Comparison of ENCODE assay signal across 1 cellular context in the genomic region with DNA sequence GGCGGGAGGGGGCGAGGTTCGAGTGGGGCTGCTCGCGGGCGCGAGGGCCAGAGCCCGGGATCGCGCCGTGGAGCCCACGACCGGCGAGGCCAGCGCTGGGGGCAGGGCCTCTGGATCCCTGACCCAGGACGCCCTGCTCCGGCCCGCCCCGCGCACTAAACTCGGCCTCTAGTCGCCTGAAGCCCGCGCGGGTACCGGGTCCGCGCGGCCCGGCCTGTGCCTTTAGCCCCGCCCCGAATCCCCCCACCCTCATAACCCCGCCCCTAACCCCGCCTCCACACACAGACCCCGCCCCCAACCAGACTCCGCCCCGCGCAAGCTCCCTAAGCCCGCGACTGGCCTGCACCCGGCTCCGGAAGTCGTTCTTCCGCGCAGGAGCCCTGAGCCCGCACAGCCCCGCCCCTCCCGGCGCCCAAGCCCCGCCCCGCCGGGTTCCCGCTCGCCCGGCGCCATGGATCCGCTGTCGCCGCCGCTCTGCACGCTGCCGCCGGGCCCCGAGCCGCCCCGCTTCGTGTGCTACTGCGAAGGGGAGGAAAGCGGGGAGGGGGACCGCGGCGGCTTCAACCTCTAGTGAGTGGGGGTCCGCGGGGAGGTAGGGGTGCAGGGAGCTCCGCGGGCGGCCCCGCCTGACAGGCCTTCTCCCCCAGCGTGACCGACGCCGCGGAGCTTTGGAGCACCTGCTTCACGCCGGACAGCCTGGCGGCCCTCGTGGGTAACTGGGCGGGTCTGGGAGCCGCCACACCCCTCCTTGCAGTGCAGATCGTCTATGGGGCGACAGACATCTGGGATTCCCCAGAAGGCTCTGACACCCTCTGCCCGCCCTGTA.
TF ChIP-seq lines count a peak whose summit lies in the region.

PAXX (plus strand) TSS at position 430 of the 826 bp plus-strand sequence; CDS start at position 452, 22 bp downstream.

TF ChIP-seq in HepG2, 621 proteins besides CTCF, POLR2A, EP300 and RAD21 (continued from another document and continues in another):
- TF ChIP-seq ZNF674 (CRISPR knock-in tag; IDR thresholded peaks at IDR 0.05; ENCODE audit: low read depth), result 0 out of 2 replicates have a peak, but pooled peaks have one; percentile 45
- TF ChIP-seq NFRKB (IDR thresholded peaks at IDR 0.05), result no peak
- TF ChIP-seq, protein P1, sequence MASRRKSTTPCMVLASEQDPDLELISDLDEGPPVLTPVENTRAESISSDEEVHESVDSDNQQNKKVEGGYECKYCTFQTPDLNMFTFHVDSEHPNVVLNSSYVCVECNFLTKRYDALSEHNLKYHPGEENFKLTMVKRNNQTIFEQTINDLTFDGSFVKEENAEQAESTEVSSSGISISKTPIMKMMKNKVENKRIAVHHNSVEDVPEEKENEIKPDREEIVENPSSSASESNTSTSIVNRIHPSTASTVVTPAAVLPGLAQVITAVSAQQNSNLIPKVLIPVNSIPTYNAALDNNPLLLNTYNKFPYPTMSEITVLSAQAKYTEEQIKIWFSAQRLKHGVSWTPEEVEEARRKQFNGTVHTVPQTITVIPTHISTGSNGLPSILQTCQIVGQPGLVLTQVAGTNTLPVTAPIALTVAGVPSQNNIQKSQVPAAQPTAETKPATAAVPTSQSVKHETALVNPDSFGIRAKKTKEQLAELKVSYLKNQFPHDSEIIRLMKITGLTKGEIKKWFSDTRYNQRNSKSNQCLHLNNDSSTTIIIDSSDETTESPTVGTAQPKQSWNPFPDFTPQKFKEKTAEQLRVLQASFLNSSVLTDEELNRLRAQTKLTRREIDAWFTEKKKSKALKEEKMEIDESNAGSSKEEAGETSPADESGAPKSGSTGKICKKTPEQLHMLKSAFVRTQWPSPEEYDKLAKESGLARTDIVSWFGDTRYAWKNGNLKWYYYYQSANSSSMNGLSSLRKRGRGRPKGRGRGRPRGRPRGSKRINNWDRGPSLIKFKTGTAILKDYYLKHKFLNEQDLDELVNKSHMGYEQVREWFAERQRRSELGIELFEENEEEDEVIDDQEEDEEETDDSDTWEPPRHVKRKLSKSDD (CRISPR knock-in tag; IDR thresholded peaks at IDR 0.05; ENCODE audit: low read depth), result 0 out of 2 replicates have a peak, but pooled peaks have one; percentile 29
- TF ChIP-seq ZNF552 (CRISPR knock-in tag; IDR thresholded peaks at IDR 0.05; ENCODE audit: borderline replicate concordance), result 0 out of 2 replicates have a peak, but pooled peaks have one; percentile 36
- TF ChIP-seq ZBTB1 (CRISPR knock-in tag; IDR thresholded peaks at IDR 0.05; ENCODE audit: borderline replicate concordance), result no peak
- no peak for TF ChIP-seq SP1 (IDR thresholded peaks at IDR 0.05)
- TF ChIP-seq SP1 (CRISPR knock-in tag; IDR thresholded peaks at IDR 0.05), result peak; percentile 26; the same call in 1 of the 2 replicates
- peak; percentile 62 for TF ChIP-seq ZFX (CRISPR knock-in tag; IDR thresholded peaks at IDR 0.05; ENCODE audit: low read depth)
- peak; percentile 63; the same call in 1 of the 2 replicates for TF ChIP-seq ERF (CRISPR knock-in tag; IDR thresholded peaks at IDR 0.05)
- TF ChIP-seq PHF5A (CRISPR knock-in tag; IDR thresholded peaks at IDR 0.05; ENCODE audit: low read depth, unreplicated experiment), result no peak
- TF ChIP-seq, protein P2, sequence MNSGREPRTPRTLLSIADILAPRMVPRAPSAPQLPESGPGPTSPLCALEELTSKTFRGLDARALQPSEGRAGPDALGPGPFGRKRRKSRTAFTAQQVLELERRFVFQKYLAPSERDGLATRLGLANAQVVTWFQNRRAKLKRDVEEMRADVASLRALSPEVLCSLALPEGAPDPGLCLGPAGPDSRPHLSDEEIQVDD (CRISPR knock-in tag; IDR thresholded peaks at IDR 0.05; ENCODE audit: borderline replicate concordance), result 0 out of 2 replicates have a peak, but pooled peaks have one; percentile 53
- TF ChIP-seq, protein P3, sequence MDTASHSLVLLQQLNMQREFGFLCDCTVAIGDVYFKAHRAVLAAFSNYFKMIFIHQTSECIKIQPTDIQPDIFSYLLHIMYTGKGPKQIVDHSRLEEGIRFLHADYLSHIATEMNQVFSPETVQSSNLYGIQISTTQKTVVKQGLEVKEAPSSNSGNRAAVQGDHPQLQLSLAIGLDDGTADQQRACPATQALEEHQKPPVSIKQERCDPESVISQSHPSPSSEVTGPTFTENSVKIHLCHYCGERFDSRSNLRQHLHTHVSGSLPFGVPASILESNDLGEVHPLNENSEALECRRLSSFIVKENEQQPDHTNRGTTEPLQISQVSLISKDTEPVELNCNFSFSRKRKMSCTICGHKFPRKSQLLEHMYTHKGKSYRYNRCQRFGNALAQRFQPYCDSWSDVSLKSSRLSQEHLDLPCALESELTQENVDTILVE (CRISPR knock-in tag; IDR thresholded peaks at IDR 0.05), result peak; percentile 33; the same call in 1 of the 2 replicates
- 0 out of 2 replicates have a peak, but pooled peaks have one; percentile 43 for TF ChIP-seq KAT7 (CRISPR knock-in tag; IDR thresholded peaks at IDR 0.05; ENCODE audit: borderline replicate concordance)
- TF ChIP-seq, protein P4, sequence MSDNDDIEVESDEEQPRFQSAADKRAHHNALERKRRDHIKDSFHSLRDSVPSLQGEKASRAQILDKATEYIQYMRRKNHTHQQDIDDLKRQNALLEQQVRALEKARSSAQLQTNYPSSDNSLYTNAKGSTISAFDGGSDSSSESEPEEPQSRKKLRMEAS (IDR thresholded peaks at IDR 0.05), result peak; percentile 86
- TF ChIP-seq AHR (CRISPR knock-in tag; IDR thresholded peaks at IDR 0.05), result 0 out of 2 replicates have a peak, but pooled peaks have one; percentile 67
- peak; percentile 16 for TF ChIP-seq TEAD3 (CRISPR knock-in tag; optimal IDR thresholded peaks at IDR 0.05; ENCODE audit: borderline replicate concordance)
- peak; percentile 79; the same call in 1 of the 2 replicates for TF ChIP-seq TMF1 (CRISPR knock-in tag; IDR thresholded peaks at IDR 0.05; ENCODE audit: low read depth)
- peak; percentile 44 for TF ChIP-seq ZNF777 (CRISPR knock-in tag; IDR thresholded peaks at IDR 0.05)
- TF ChIP-seq ZNF564 (CRISPR knock-in tag; IDR thresholded peaks at IDR 0.05), result 0 out of 2 replicates have a peak, but pooled peaks have one; percentile 24
- no peak for TF ChIP-seq KMT2B (CRISPR knock-in tag; IDR thresholded peaks at IDR 0.05)
- TF ChIP-seq ZNF768 (CRISPR knock-in tag; IDR thresholded peaks at IDR 0.05), result peak; percentile 24; the same call in 1 of the 2 replicates
- TF ChIP-seq, protein P5, sequence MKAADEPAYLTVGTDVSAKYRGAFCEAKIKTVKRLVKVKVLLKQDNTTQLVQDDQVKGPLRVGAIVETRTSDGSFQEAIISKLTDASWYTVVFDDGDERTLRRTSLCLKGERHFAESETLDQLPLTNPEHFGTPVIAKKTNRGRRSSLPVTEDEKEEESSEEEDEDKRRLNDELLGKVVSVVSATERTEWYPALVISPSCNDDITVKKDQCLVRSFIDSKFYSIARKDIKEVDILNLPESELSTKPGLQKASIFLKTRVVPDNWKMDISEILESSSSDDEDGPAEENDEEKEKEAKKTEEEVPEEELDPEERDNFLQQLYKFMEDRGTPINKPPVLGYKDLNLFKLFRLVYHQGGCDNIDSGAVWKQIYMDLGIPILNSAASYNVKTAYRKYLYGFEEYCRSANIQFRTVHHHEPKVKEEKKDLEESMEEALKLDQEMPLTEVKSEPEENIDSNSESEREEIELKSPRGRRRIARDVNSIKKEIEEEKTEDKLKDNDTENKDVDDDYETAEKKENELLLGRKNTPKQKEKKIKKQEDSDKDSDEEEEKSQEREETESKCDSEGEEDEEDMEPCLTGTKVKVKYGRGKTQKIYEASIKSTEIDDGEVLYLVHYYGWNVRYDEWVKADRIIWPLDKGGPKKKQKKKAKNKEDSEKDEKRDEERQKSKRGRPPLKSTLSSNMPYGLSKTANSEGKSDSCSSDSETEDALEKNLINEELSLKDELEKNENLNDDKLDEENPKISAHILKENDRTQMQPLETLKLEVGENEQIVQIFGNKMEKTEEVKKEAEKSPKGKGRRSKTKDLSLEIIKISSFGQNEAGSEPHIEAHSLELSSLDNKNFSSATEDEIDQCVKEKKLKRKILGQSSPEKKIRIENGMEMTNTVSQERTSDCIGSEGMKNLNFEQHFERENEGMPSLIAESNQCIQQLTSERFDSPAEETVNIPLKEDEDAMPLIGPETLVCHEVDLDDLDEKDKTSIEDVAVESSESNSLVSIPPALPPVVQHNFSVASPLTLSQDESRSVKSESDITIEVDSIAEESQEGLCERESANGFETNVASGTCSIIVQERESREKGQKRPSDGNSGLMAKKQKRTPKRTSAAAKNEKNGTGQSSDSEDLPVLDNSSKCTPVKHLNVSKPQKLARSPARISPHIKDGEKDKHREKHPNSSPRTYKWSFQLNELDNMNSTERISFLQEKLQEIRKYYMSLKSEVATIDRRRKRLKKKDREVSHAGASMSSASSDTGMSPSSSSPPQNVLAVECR (CRISPR knock-in tag; IDR thresholded peaks at IDR 0.05; ENCODE audit: borderline replicate concordance), result peak; percentile 68
- no peak for TF ChIP-seq MED8 (CRISPR knock-in tag; IDR thresholded peaks at IDR 0.05; ENCODE audit: insufficient replicate concordance)
- peak; percentile 69 for TF ChIP-seq RBFOX2 (IDR thresholded peaks at IDR 0.05; ENCODE audit: low read depth, low read length)
- 0 out of 2 replicates have a peak, but pooled peaks have one; percentile 9 for TF ChIP-seq AKAP8 (CRISPR knock-in tag; IDR thresholded peaks at IDR 0.05)
- TF ChIP-seq, protein P6, sequence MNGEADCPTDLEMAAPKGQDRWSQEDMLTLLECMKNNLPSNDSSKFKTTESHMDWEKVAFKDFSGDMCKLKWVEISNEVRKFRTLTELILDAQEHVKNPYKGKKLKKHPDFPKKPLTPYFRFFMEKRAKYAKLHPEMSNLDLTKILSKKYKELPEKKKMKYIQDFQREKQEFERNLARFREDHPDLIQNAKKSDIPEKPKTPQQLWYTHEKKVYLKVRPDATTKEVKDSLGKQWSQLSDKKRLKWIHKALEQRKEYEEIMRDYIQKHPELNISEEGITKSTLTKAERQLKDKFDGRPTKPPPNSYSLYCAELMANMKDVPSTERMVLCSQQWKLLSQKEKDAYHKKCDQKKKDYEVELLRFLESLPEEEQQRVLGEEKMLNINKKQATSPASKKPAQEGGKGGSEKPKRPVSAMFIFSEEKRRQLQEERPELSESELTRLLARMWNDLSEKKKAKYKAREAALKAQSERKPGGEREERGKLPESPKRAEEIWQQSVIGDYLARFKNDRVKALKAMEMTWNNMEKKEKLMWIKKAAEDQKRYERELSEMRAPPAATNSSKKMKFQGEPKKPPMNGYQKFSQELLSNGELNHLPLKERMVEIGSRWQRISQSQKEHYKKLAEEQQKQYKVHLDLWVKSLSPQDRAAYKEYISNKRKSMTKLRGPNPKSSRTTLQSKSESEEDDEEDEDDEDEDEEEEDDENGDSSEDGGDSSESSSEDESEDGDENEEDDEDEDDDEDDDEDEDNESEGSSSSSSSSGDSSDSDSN (CRISPR knock-in tag; IDR thresholded peaks at IDR 0.05), result peak; percentile 36; the same call in 1 of the 2 replicates
- TF ChIP-seq ZSCAN25 (CRISPR knock-in tag; IDR thresholded peaks at IDR 0.05), result peak; percentile 83; the same call in 1 of the 2 replicates
- TF ChIP-seq, protein P7, sequence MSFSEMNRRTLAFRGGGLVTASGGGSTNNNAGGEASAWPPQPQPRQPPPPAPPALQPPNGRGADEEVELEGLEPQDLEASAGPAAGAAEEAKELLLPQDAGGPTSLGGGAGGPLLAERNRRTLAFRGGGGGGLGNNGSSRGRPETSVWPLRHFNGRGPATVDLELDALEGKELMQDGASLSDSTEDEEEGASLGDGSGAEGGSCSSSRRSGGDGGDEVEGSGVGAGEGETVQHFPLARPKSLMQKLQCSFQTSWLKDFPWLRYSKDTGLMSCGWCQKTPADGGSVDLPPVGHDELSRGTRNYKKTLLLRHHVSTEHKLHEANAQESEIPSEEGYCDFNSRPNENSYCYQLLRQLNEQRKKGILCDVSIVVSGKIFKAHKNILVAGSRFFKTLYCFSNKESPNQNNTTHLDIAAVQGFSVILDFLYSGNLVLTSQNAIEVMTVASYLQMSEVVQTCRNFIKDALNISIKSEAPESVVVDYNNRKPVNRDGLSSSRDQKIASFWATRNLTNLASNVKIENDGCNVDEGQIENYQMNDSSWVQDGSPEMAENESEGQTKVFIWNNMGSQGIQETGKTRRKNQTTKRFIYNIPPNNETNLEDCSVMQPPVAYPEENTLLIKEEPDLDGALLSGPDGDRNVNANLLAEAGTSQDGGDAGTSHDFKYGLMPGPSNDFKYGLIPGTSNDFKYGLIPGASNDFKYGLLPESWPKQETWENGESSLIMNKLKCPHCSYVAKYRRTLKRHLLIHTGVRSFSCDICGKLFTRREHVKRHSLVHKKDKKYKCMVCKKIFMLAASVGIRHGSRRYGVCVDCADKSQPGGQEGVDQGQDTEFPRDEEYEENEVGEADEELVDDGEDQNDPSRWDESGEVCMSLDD (CRISPR knock-in tag; IDR thresholded peaks at IDR 0.05; ENCODE audit: borderline replicate concordance), result 0 out of 2 replicates have a peak, but pooled peaks have one; percentile 18
- TF ChIP-seq GLI4 (CRISPR knock-in tag; IDR thresholded peaks at IDR 0.05; ENCODE audit: borderline replicate concordance), result peak; percentile 79; the same call in 1 of the 2 replicates
- TF ChIP-seq KDM1A (CRISPR knock-in tag; IDR thresholded peaks at IDR 0.05), result no peak
- TF ChIP-seq, protein P8, sequence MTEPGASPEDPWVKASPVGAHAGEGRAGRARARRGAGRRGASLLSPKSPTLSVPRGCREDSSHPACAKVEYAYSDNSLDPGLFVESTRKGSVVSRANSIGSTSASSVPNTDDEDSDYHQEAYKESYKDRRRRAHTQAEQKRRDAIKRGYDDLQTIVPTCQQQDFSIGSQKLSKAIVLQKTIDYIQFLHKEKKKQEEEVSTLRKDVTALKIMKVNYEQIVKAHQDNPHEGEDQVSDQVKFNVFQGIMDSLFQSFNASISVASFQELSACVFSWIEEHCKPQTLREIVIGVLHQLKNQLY (CRISPR knock-in tag; IDR thresholded peaks at IDR 0.05), result no peak
- TF ChIP-seq YY1 (IDR thresholded peaks at IDR 0.05; ENCODE audit: insufficient read depth, insufficient replicate concordance, low read depth, low read length), result peak; percentile 72
- TF ChIP-seq ARNT2 (CRISPR knock-in tag; IDR thresholded peaks at IDR 0.05; ENCODE audit: low read depth), result peak; percentile 72; the same call in 1 of the 2 replicates
- TF ChIP-seq GATAD2A (CRISPR knock-in tag; IDR thresholded peaks at IDR 0.05), result 0 out of 2 replicates have a peak, but pooled peaks have one; percentile 20
- peak; percentile 50; the same call in 1 of the 2 replicates for TF ChIP-seq HES4 (CRISPR knock-in tag; IDR thresholded peaks at IDR 0.05; ENCODE audit: borderline replicate concordance)
- no peak for TF ChIP-seq DRAP1 (CRISPR knock-in tag; IDR thresholded peaks at IDR 0.05)
- TF ChIP-seq MXI1 (IDR thresholded peaks at IDR 0.05; ENCODE audit: borderline replicate concordance, low read depth, low read length), result peak; percentile 38; the same call in 1 of the 3 replicates
- peak; percentile 38 for TF ChIP-seq GABPA (IDR thresholded peaks at IDR 0.05; ENCODE audit: low read depth, low read length)
- no peak; the same call in 1 of the 2 replicates for TF ChIP-seq GABPA (CRISPR knock-in tag; IDR thresholded peaks at IDR 0.05; ENCODE audit: low read depth)
- 0 out of 2 replicates have a peak, but pooled peaks have one; percentile 36 for TF ChIP-seq ZSCAN21 (CRISPR knock-in tag; IDR thresholded peaks at IDR 0.05; ENCODE audit: borderline replicate concordance)
- TF ChIP-seq ZNF746 (CRISPR knock-in tag; IDR thresholded peaks at IDR 0.05), result 0 out of 2 replicates have a peak, but pooled peaks have one; percentile 17
